ENCODE assay signal across 9 cellular contexts in genomic region chr9:88537743-88538055, GRCh38. TPM values are rescaled to one million over a fixed set of nuclear protein-coding genes. Genes with fewer than 3 reads are reported as not detected.
A peak's percentile ranks its signal among the peaks of the same experiment; 100 is the strongest.
DNase-seq lines count a peak whose midpoint lies in the region; ATAC-seq and TF ChIP-seq lines count a peak whose summit lies in the region.
"Had no signal": no experiment of that assay in that cellular context is flagged by ENCODE, and none has a peak within 500 bp of the region (broad histone marks: within the 10 kb centered on the region; RNA-seq: fewer than 3 reads in every experiment).

No MANE protein-coding gene starts in this region.

- H3K27me3 ChIP-seq in BE2C (peaks cover 9% of the 10 kb centered on the region; the same call in 1 of the 2 replicates), adipocyte (replicated peaks; ENCODE audit: control insufficient read depth, insufficient read depth, low read length) (no peaks in the 10 kb centered on the region), smooth muscle cell (ENCODE audit: low read depth) (no peaks in the 10 kb centered on the region)

- intact Hi-C loops in left ventricle myocardium superior (cut with micrococcal nuclease) = no loop called here

- no peak overlapping the region for H3K4me3 Mint-ChIP-seq in stimulated activated memory B cell treated with anti-CD40 and anti-IgM and Interleukin-4, amounts not matched to agents 10 μg/mL and 1 μg/mL and 100 μg/mL, for 72 hours

- DNase-seq in BE2C (peak; percentile 95), HT1080 (ENCODE audit: low read depth) (peak; percentile 70), adipocyte (ENCODE audit: low read depth) (peak; percentile 93), left ventricle myocardium superior (peak; percentile 47), smooth muscle cell (lab: John Stamatoyannopoulos, UW; ENCODE audit: unreplicated experiment) (peak; percentile 33), NCI-H2081 treated with DMSO at 0.1 percent for 48 hours (lab: John Stamatoyannopoulos, UW) (no peak)

- H3K36me3 ChIP-seq in BE2C = no peaks in the 10 kb centered on the region
- H3K36me3 ChIP-seq in adipocyte (ENCODE audit: control insufficient read depth, insufficient read depth, low read length, severe bottlenecking) = no peaks in the 10 kb centered on the region
- no peaks in the 10 kb centered on the region for H3K36me3 ChIP-seq in smooth muscle cell (ENCODE audit: low read depth)

- H3K9me3 ChIP-seq in BE2C = no peaks in the 10 kb centered on the region; the same call in 1 of the 2 replicates
- H3K9me3 ChIP-seq in adipocyte (ENCODE audit: control insufficient read depth, low read length) = no peaks in the 10 kb centered on the region
- H3K9me3 ChIP-seq in smooth muscle cell (replicated peaks; ENCODE audit: low read depth) = no peaks in the 10 kb centered on the region

- H3K27ac ChIP-seq in smooth muscle cell (ENCODE audit: low read depth) = peak overlapping the region; percentile 10

- H3K4me3 ChIP-seq in BE2C (ENCODE audit: low read depth, low read length) (no peak overlapping the region; the same call in 1 of the 2 replicates), adipocyte (ENCODE audit: low read length) (no peak overlapping the region), smooth muscle cell (no peak overlapping the region)

- H3K27ac Mint-ChIP-seq in stimulated activated memory B cell treated with anti-CD40 and anti-IgM and Interleukin-4, amounts not matched to agents 10 μg/mL and 1 μg/mL and 100 μg/mL, for 72 hours = no peak overlapping the region

- WGBS in smooth muscle cell (ENCODE audit: low lambda C conversion rate) = 5% methylated on average over 1 of the region's 1 CpG

- ATAC-seq in left ventricle myocardium superior (peak; percentile 57), GM18505 (IDR thresholded peaks at IDR 0.05; ENCODE audit: unreplicated experiment) (no peak)
- no peak for ATAC-seq in stimulated activated memory B cell treated with anti-CD40 and anti-IgM and Interleukin-4, amounts not matched to agents 10 μg/mL and 1 μg/mL and 100 μg/mL, for 72 hours
- ATAC-seq: HCT116 had no signal

- peaks cover 20% of the 10 kb centered on the region for H3F3A ChIP-seq in smooth muscle cell (ENCODE audit: low read depth)

- H2AFZ ChIP-seq in smooth muscle cell (ENCODE audit: low read depth) = no peak overlapping the region

- H3K4me2 ChIP-seq in smooth muscle cell = no peak overlapping the region

- peaks cover 2% of the 10 kb centered on the region for H3K9me3 Mint-ChIP-seq in stimulated activated memory B cell treated with anti-CD40 and anti-IgM and Interleukin-4, amounts not matched to agents 10 μg/mL and 1 μg/mL and 100 μg/mL, for 72 hours

- TF ChIP-seq CTCF in BE2C (IDR thresholded peaks at IDR 0.05; ENCODE audit: low read depth, low read length) = no peak
- no peak for TF ChIP-seq CTCF in smooth muscle cell (IDR thresholded peaks at IDR 0.05; ENCODE audit: borderline replicate concordance, insufficient read depth, poor library complexity, severe bottlenecking)

- H3K36me3 Mint-ChIP-seq in stimulated activated memory B cell treated with anti-CD40 and anti-IgM and Interleukin-4, amounts not matched to agents 10 μg/mL and 1 μg/mL and 100 μg/mL, for 72 hours = no peaks in the 10 kb centered on the region

- peaks cover 8% of the 10 kb centered on the region for H3K4me1 Mint-ChIP-seq in stimulated activated memory B cell treated with anti-CD40 and anti-IgM and Interleukin-4, amounts not matched to agents 10 μg/mL and 1 μg/mL and 100 μg/mL, for 72 hours

- TF ChIP-seq POLR2A in GM18505 (IDR thresholded peaks at IDR 0.05; ENCODE audit: borderline replicate concordance, extremely low read depth, insufficient read depth, insufficient read length) = no peak

- no peaks in the 10 kb centered on the region for H4K20me1 ChIP-seq in smooth muscle cell (ENCODE audit: low read depth)

- H3K79me2 ChIP-seq in smooth muscle cell (ENCODE audit: low read depth) = no peaks in the 10 kb centered on the region

- H3K9ac ChIP-seq in adipocyte (ENCODE audit: low read length) (no peak overlapping the region), smooth muscle cell (ENCODE audit: low read depth) (no peak overlapping the region)

- H3K27me3 Mint-ChIP-seq in stimulated activated memory B cell treated with anti-CD40 and anti-IgM and Interleukin-4, amounts not matched to agents 10 μg/mL and 1 μg/mL and 100 μg/mL, for 72 hours = peaks cover 49% of the 10 kb centered on the region

- H3K4me1 ChIP-seq in BE2C (peaks cover 5% of the 10 kb centered on the region; the same call in 1 of the 2 replicates), adipocyte (ENCODE audit: control insufficient read depth, insufficient read depth, low read length) (peaks cover 5% of the 10 kb centered on the region), smooth muscle cell (ENCODE audit: low read depth) (peaks cover 6% of the 10 kb centered on the region)

RNA-seq across cellular contexts. Expression of gene NXNL2, which starts 2.7 kb away (rescaled TPM):
- polyA plus RNA-seq in BE2C (2012; ENCODE audit: insufficient read depth, insufficient read length, low read depth) = 0.43 TPM
- total RNA-seq in HT1080 (2014; rRNA removed; shearing (Covaris generic)) = 0.77 and 1.0 TPM in 2 replicates
- 0.41 and 2.3 TPM in 2 replicates for polyA plus RNA-seq in HT1080 (2015; cell fraction: cytosol; rRNA removed)
- 2.4 and 3.9 TPM in 2 replicates for polyA plus RNA-seq in HT1080 (2015; cell fraction: nucleus; rRNA removed)
- total RNA-seq in left ventricle myocardium superior = not detected
- total RNA-seq in smooth muscle cell = 0.31 and 0.36 TPM in 2 replicates
- 0.24 and 0.91 TPM in 2 replicates for polyA plus RNA-seq in smooth muscle cell
